In genomic region chr20:50659975-50660670, GRCh38 we compare ENCODE assay signal across 20 cellular contexts. TPM values are rescaled to one million over a fixed set of nuclear protein-coding genes. Genes with fewer than 3 reads are reported as not detected.
DNase-seq lines count a peak whose midpoint lies in the region; ATAC-seq, FAIRE-seq and TF ChIP-seq lines count a peak whose summit lies in the region.
"Had no signal": no experiment of that assay in that cellular context is flagged by ENCODE, and none has a peak within 500 bp of the region (broad histone marks: within the 10 kb centered on the region; RNA-seq: fewer than 3 reads in every experiment).

No MANE protein-coding gene starts in this region.

- H3K4me1 ChIP-seq in A549, result peaks cover 34% of the 10 kb centered on the region
- peaks cover 13% of the 10 kb centered on the region for H3K4me1 ChIP-seq in IMR-90 (ENCODE audit: control insufficient read depth, insufficient read depth, low read length)
- peaks cover 9 to 72% (median 34%) of the 10 kb centered on the region in 3 donors for H3K4me1 ChIP-seq in esophagus squamous epithelium
- H3K4me1 ChIP-seq in neural progenitor cell, result peaks cover 7% of the 10 kb centered on the region

- BruUV-seq in IMR-90 (replicated peaks; lab: Mats Ljungman, UMichigan), result no TSS peak

- no peak for FAIRE-seq in A549 (lab: Jason Lieb, UNC)
- FAIRE-seq: G401.6 had no signal

- TF ChIP-seq CTCF in A549 (IDR thresholded peaks at IDR 0.05) (no peak), IMR-90 (conservative IDR thresholded peaks at IDR 0.05; ENCODE audit: low read depth, low read length) (no peak), esophagus squamous epithelium (IDR thresholded peaks at IDR 0.05) (no peak), neural progenitor cell (IDR thresholded peaks at IDR 0.05) (no peak), GM10248 (IDR thresholded peaks at IDR 0.05; ENCODE audit: control extremely low read depth, extremely low read depth, low read depth, missing control alignments) (no peak)

- dilution Hi-C loops in IMR-90 (cut with HindIII; ENCODE audit: low sequenced_read_pairs, unreplicated experiment), result no loop called here

- H3K9me3 Mint-ChIP-seq in neural progenitor cell, result no peaks in the 10 kb centered on the region
- H3K9me3 Mint-ChIP-seq: activated naive CD8-positive, alpha-beta T cell treated with anti-CD3 and anti-CD28 coated beads, Interleukin-2, amount 50 U/mL, for 24 hours had no signal

- in situ Hi-C loops in IMR-90 (cut with MboI; ENCODE audit: low sequenced_read_pairs), result no loop called here

- TF ChIP-seq POLR2A in A549 (IDR thresholded peaks at IDR 0.05; ENCODE audit: low read length) (no peak), IMR-90 (IDR thresholded peaks at IDR 0.05; ENCODE audit: low read depth, low read length) (no peak), esophagus squamous epithelium (IDR thresholded peaks at IDR 0.05) (no peak)

- H4K8ac ChIP-seq in IMR-90 (ENCODE audit: low read depth in 2 of 2, low read length in 2 of 2), result peak overlapping the region in 1 of 2 experiments; percentile 52; a peak in 1 of 4 replicates

- H3K18ac ChIP-seq in IMR-90 (ENCODE audit: low read depth, low read length), result peak overlapping the region; percentile 61

- H3K4me1 Mint-ChIP-seq in neural progenitor cell, result peaks cover 25% of the 10 kb centered on the region
- H3K4me1 Mint-ChIP-seq: activated naive CD8-positive, alpha-beta T cell treated with anti-CD3 and anti-CD28 coated beads, Interleukin-2, amount 50 U/mL, for 24 hours had no signal

- H3K36me3 ChIP-seq in IMR-90 (ENCODE audit: control insufficient read depth, insufficient read depth, low read length) (no peaks in the 10 kb centered on the region), esophagus squamous epithelium (no peaks in the 10 kb centered on the region), neural progenitor cell (no peaks in the 10 kb centered on the region)

- no peak overlapping the region for H2AK9ac ChIP-seq in IMR-90 (replicated peaks; ENCODE audit: low read depth, low read length, poor library complexity)

- DNase-seq in A549 (ENCODE audit: low read depth in 1 of 2, low spot score in 1 of 2) (no peak), IMR-90 (no peak), esophagus squamous epithelium (lab: John Stamatoyannopoulos, UW) (no peak), neural progenitor cell (ENCODE audit: low spot score) (no peak), SHP77 (lab: John Stamatoyannopoulos, UW) (no peak), GM10248 (ENCODE audit: extremely low spot score) (no peak), nucleus accumbens (lab: John Stamatoyannopoulos, UW) (no peak)
- DNase-seq: ACHN; activated CD4-positive, alpha-beta T cell treated with anti-CD3 and anti-CD28 coated beads, Interleukin-2, amount 50 U/mL, for 4 hours; activated effector memory CD4-positive, alpha-beta T cell treated with Interleukin-2 at 50 U/mL for 16 hours; activated naive CD8-positive, alpha-beta T cell treated with anti-CD3 and anti-CD28 coated beads, Interleukin-2, amount 50 U/mL, for 24 hours; kidney glomerular epithelial cell; MV-4-11; NCI-H1694 treated with DMSO at 0.1 percent for 48 hours; NCI-H345; stimulated activated CD4-positive, alpha-beta T cell treated with anti-CD3 and anti-CD28 coated beads, Interleukin-4, amount 100 ng/mL, for 4 hours had no signal

- H2BK15ac ChIP-seq in IMR-90 (ENCODE audit: low read depth, low read length), result peak overlapping the region; percentile 85; the same call in 2 of the 3 replicates

- peaks cover 0 to 21% of the 10 kb centered on the region in 2 experiments; a peak in 2 of 4 replicates for H3K79me1 ChIP-seq in IMR-90 (ENCODE audit: low read depth in 1 of 2, low read length in 2 of 2)

- H2BK5ac ChIP-seq in IMR-90 (ENCODE audit: low read depth, low read length, poor library complexity, severe bottlenecking), result no peak overlapping the region

- H3K4me2 ChIP-seq in A549 (no peak overlapping the region; the same call in 1 of the 3 replicates), IMR-90 (ENCODE audit: low read depth, low read length) (no peak overlapping the region), neural progenitor cell (no peak overlapping the region)
- H3K4me2 ChIP-seq: KMS-11 had no signal

- H3K14ac ChIP-seq in IMR-90 (replicated peaks; ENCODE audit: low read depth, low read length), result peak overlapping the region; percentile 79

- H2AK5ac ChIP-seq in IMR-90 (ENCODE audit: low read depth, low read length), result peak overlapping the region; percentile 90

- H4K20me1 ChIP-seq in IMR-90 (ENCODE audit: insufficient read depth, low read length), result no peaks in the 10 kb centered on the region
- no peaks in the 10 kb centered on the region for H4K20me1 ChIP-seq in neural progenitor cell (ENCODE audit: low read depth)

- no peak overlapping the region for H3K23ac ChIP-seq in IMR-90 (ENCODE audit: low read depth, low read length)

- TF ChIP-seq RAD21 in A549 (conservative IDR thresholded peaks at IDR 0.05 in 1 of 2, IDR thresholded peaks at IDR 0.05 in 1 of 2) (no peak), IMR-90 (IDR thresholded peaks at IDR 0.05; ENCODE audit: low read length) (no peak)

- peak overlapping the region; percentile 66 to 78; a peak in 5 of 6 replicates for H3K27ac ChIP-seq in A549
- H3K27ac ChIP-seq in IMR-90 (ENCODE audit: insufficient read depth, low read length), result peak overlapping the region; percentile 1; the same call in 1 of the 2 replicates
- H3K27ac ChIP-seq in esophagus squamous epithelium, result peak overlapping the region; percentile 57 to 84 (median 72)
- no peak overlapping the region for H3K27ac ChIP-seq in neural progenitor cell
- H3K27ac ChIP-seq: KMS-11 had no signal

- peaks cover 11% of the 10 kb centered on the region for H3K9me1 ChIP-seq in IMR-90 (ENCODE audit: insufficient read depth, low read length)

- WGBS in A549 (ENCODE audit: missing lambda C conversion rate), result 90% methylated on average over 6 of the region's 6 CpGs
- 100% methylated on average over 2 of the region's 6 CpGs; no CpG with 5 or more reads in 1 of the 2 experiments for WGBS in IMR-90 (ENCODE audit: extremely low coverage in 2 of 2, insufficient read length in 1 of 2), 2 experiments
- 73 to 90% methylated on average over 6 of the region's 6 CpGs for WGBS in esophagus squamous epithelium, 2 donors

- H3K36me3 Mint-ChIP-seq in neural progenitor cell, result no peaks in the 10 kb centered on the region

- POLR2A ChIA-PET in A549 (lab: Yijun Ruan, JAX), result interaction anchor here (0.6 to 0.7 kb wide), 2 partner anchors 14 to 57 kb away, joined by 5 read pairs; no protein-coding TSS in a partner anchor
- POLR2A ChIA-PET in IMR-90 (lab: Charles Lee; ENCODE audit: unreplicated experiment), result no interaction called here
- POLR2A ChIA-PET in GM10248 (lab: Yijun Ruan, JAX), result interaction anchor here (0.5 kb wide), 1 partner anchor 1708 kb away, joined by 3 read pairs; no protein-coding TSS in a partner anchor

- H3K79me2 ChIP-seq in neural progenitor cell (ENCODE audit: low read depth), result no peaks in the 10 kb centered on the region

- peaks cover 16% of the 10 kb centered on the region for H3K27me3 Mint-ChIP-seq in neural progenitor cell (ENCODE audit: insufficient read depth, low read depth)

- H3K4me3 Mint-ChIP-seq in neural progenitor cell, result no peak overlapping the region
- H3K4me3 Mint-ChIP-seq: activated naive CD8-positive, alpha-beta T cell treated with anti-CD3 and anti-CD28 coated beads, Interleukin-2, amount 50 U/mL, for 24 hours had no signal

- peak overlapping the region; percentile 53 for H3K27ac Mint-ChIP-seq in neural progenitor cell
- H3K27ac Mint-ChIP-seq: activated naive CD8-positive, alpha-beta T cell treated with anti-CD3 and anti-CD28 coated beads, Interleukin-2, amount 50 U/mL, for 24 hours had no signal

- no peaks in the 10 kb centered on the region for H3K27me3 ChIP-seq in IMR-90 (ENCODE audit: control insufficient read depth, insufficient read depth, low read length)
- no peaks in the 10 kb centered on the region for H3K27me3 ChIP-seq in esophagus squamous epithelium
- H3K27me3 ChIP-seq in neural progenitor cell, result no peaks in the 10 kb centered on the region

- CTCF ChIA-PET in A549 (lab: Yijun Ruan, JAX) (interaction anchor here (0.7 to 11.3 kb wide), 14 partner anchors 7 to 732 kb away, joined by 3 to 90 read pairs (median 4); no protein-coding TSS in a partner anchor), IMR-90 (lab: Yijun Ruan, JAX) (interaction anchor here (0.9 kb wide), 1 partner anchor 135 kb away, joined by 3 read pairs; the partner anchor contains the start of gene BCAS4), GM10248 (lab: Yijun Ruan, JAX) (interaction anchor here (0.7 to 1.9 kb wide), 2 partner anchors 12 to 36 kb away, joined by 3 to 4 read pairs; no protein-coding TSS in a partner anchor)

- H2AFZ ChIP-seq in IMR-90 (replicated peaks; ENCODE audit: low read length, poor library complexity) (peak overlapping the region; percentile 59), neural progenitor cell (replicated peaks) (no peak overlapping the region)

- intact Hi-C loops in IMR-90 (cut with micrococcal nuclease), result no loop called here
- intact Hi-C loops in esophagus squamous epithelium (cut with DNase I), result no loop called here

- ATAC-seq in A549 (no peak), IMR-90 (ENCODE audit: low read depth) (no peak), HG03521 (IDR thresholded peaks at IDR 0.05; ENCODE audit: unreplicated experiment) (no peak)
- ATAC-seq: activated naive CD8-positive, alpha-beta T cell treated with anti-CD3 and anti-CD28 coated beads, Interleukin-2, amount 50 U/mL, for 24 hours had no signal

- H4K5ac ChIP-seq in IMR-90 (ENCODE audit: low read depth, low read length), result peak overlapping the region; percentile 79

- no peak for TF ChIP-seq EP300 in A549 (IDR thresholded peaks at IDR 0.05)

- H3K4ac ChIP-seq in IMR-90 (ENCODE audit: low read depth, low read length), result peak overlapping the region; percentile 71

- peak overlapping the region; percentile 94 for H2BK20ac ChIP-seq in IMR-90 (ENCODE audit: low read depth, low read length)

- peak overlapping the region; percentile 63 for H4K91ac ChIP-seq in IMR-90 (ENCODE audit: insufficient read depth, low read depth, low read length)

- peak overlapping the region; percentile 95 for H2BK120ac ChIP-seq in IMR-90 (ENCODE audit: low read depth, low read length)

- H3K4me3 ChIP-seq in A549 (no peak overlapping the region), IMR-90 (ENCODE audit: insufficient read depth, low read depth, low read length) (no peak overlapping the region), esophagus squamous epithelium (no peak overlapping the region), neural progenitor cell (no peak overlapping the region)

- H3K56ac ChIP-seq in IMR-90 (ENCODE audit: extremely low read depth, insufficient read depth, low read length), result no peak overlapping the region

- no peaks in the 10 kb centered on the region for H3K9me3 ChIP-seq in A549
- H3K9me3 ChIP-seq in IMR-90 (ENCODE audit: control insufficient read depth, insufficient read depth, low read length), result no peaks in the 10 kb centered on the region
- H3K9me3 ChIP-seq in esophagus squamous epithelium, result no peaks in the 10 kb centered on the region
- H3K9me3 ChIP-seq in neural progenitor cell (ENCODE audit: low read depth), result no peaks in the 10 kb centered on the region

- peaks cover 16% of the 10 kb centered on the region for H3F3A ChIP-seq in neural progenitor cell (ENCODE audit: low read depth)

- H3K9ac ChIP-seq in IMR-90 (ENCODE audit: low read depth, low read length) (no peak overlapping the region), neural progenitor cell (no peak overlapping the region)
- H3K9ac ChIP-seq: KMS-11 had no signal

RNA-seq across cellular contexts. Expression of gene RIPOR3, which starts 31.2 kb away (rescaled TPM):
- 0.03 TPM in 1 of 2 replicates, not detected in the other for polyA plus RNA-seq in A549 (2011; rRNA removed)
- polyA plus RNA-seq in A549 (2012; cell fraction: cytosol; rRNA removed), result 0.03 and 0.07 TPM in 2 replicates
- 0.09 and 0.19 TPM in 2 replicates for polyA plus RNA-seq in A549 (2012; cell fraction: nucleus; rRNA removed)
- polyA plus RNA-seq in A549 (2017; fragmentation: RNase III; extraction: RNeasy Plus Mini Kit Qiagen cat#74134 plus additional on column Dnase treatment), result 0.05 to 0.06 TPM in 2 of 3 replicates, not detected in the other
- 0.05 TPM in 1 of 2 replicates, not detected in the other for polyA minus RNA-seq in A549 (2011; rRNA and poly(A)+ RNA removed)
- total RNA-seq in IMR-90 (2012; rRNA removed), result 0.28 and 0.54 TPM in 2 replicates
- polyA plus RNA-seq in IMR-90 (2012; rRNA removed), result 1.7 TPM in 2 replicates
- polyA plus RNA-seq in IMR-90 (2012; cell fraction: cytosol; rRNA removed), result 0.28 and 0.71 TPM in 2 replicates
- polyA plus RNA-seq in IMR-90 (2012; cell fraction: nucleus; rRNA removed; ENCODE audit: low replicate concordance), result 11.7 and 15.4 TPM in 2 replicates
- 1 to 10 TPM; 1.3 to 9.7 (median 3.3) TPM for total RNA-seq in esophagus squamous epithelium
- total RNA-seq in neural progenitor cell (ENCODE audit: low replicate concordance), result 1.2 and 3.7 TPM in 2 replicates
- total RNA-seq: T-helper 2 cell treated with Interferon-gamma antibody and Interleukin-4, amounts not matched to agents 100 ng/mL and 5 ng/mL, for 36 hours had no signal
